39 cellular contexts compared by ENCODE assay signal in the genomic region with DNA sequence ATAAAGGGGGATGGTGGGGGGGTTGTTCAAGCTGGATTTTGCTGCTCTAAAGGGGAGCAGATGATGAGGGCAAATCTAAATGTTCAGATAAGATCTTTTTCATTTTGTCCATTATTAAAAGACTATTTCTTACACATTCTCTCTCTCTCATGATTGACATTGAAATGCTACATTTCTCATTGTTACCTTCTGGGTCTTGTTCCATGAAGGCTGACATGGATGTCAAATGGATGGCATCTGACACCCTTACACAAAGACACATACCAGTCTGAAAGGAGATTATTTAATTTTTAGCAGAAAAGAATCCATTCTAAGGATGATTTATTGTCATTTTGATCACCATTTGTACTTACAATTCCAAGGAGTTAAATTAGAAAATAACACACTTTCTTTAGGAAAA. TPM values are rescaled to one million over a fixed set of nuclear protein-coding genes. Genes with fewer than 3 reads are reported as not detected.
"Had no signal": no experiment of that assay in that cellular context is flagged by ENCODE, and none has a peak within 500 bp of the region (broad histone marks: within the 10 kb centered on the region; RNA-seq: fewer than 3 reads in every experiment).

No MANE protein-coding gene starts in this region.

- H3K9ac ChIP-seq: KMS-11 had no signal

- H3K27me3 ChIP-seq: MG63 had no signal

- H3K9me3 ChIP-seq: MG63 had no signal

- DNase-seq: Karpas-422, Kasumi-1, MG63, MM.1S, MV-4-11, NCI-H1048, NCI-H1092, NCI-H1092 treated with DMSO at 0.1 percent for 48 hours, NCI-H1105, NCI-H1105 treated with DMSO at 0.1 percent for 48 hours, NCI-H1417, NCI-H1417 treated with DMSO at 0.1 percent for 48 hours, NCI-H1436, NCI-H1436 treated with DMSO at 0.1 percent for 48 hours, NCI-H146, NCI-H1694, NCI-H1694 treated with DMSO at 0.1 percent for 48 hours, NCI-H187, NCI-H187 treated with DMSO at 0.1 percent for 48 hours, NCI-H1930, NCI-H2029, NCI-H2029 treated with DMSO at 0.1 percent for 48 hours, NCI-H2081, NCI-H2081 treated with DMSO at 0.1 percent for 48 hours, NCI-H2107, NCI-H2171 treated with DMSO at 0.1 percent for 48 hours, NCI-H2227 treated with DMSO at 0.1 percent for 48 hours, NCI-H226, NCI-H345, NCI-H446, NCI-H446 treated with DMSO at 0.1 percent for 48 hours, NCI-H510A, NCI-H510A treated with DMSO at 0.1 percent for 48 hours, NCI-H524 had no signal

- H3K36me3 ChIP-seq: MG63 had no signal

- H3K4me3 ChIP-seq: MG63 had no signal

- H3K27ac ChIP-seq: KMS-11 had no signal

- H3K4me2 ChIP-seq: KMS-11 had no signal

RNA-seq across cellular contexts. Expression of a gene that starts 28.3 kb away (rescaled TPM):
- total RNA-seq: LHCN-M2, M059J, MCF 10A, NCI-H460 had no signal
